ENCODE assay signal across 8 cellular contexts in genomic region chr17:51260237-51260959, GRCh38. TPM values are rescaled to one million over a fixed set of nuclear protein-coding genes. Genes with fewer than 3 reads are reported as not detected.
DNase-seq lines count a peak whose midpoint lies in the region; ATAC-seq and TF ChIP-seq lines count a peak whose summit lies in the region.

TSS of gene UTP18 (plus strand) at chr17:51260546. CDS start at chr17:51260585, 39 bp downstream.

- peak within 1 kb of the TSS; percentile 99 for H3K4me2 ChIP-seq in GM23338

- peak within 1 kb of the TSS; percentile 99 for H3K27ac ChIP-seq in GM23338 (ENCODE audit: low read depth)

- peak within 1 kb of the TSS; percentile 99 for H3K27ac Mint-ChIP-seq in GM23338
- H3K27ac Mint-ChIP-seq in naive B cell: peak within 1 kb of the TSS; percentile 96 to 99 (median 99)
- H3K27ac Mint-ChIP-seq in stimulated activated effector memory CD8-positive, alpha-beta T cell treated with anti-CD3 and anti-CD28 coated beads, Interleukin-12 subunit alpha, Interleukin-12 subunit beta, amount 100 ng/mL, for 72 hours: peak within 1 kb of the TSS; percentile 98

- no peaks in the 10 kb centered on the region for H3K9me3 Mint-ChIP-seq in GM23338
- no peaks in the 10 kb centered on the region for H3K9me3 Mint-ChIP-seq in naive B cell
- H3K9me3 Mint-ChIP-seq in stimulated activated effector memory CD8-positive, alpha-beta T cell treated with anti-CD3 and anti-CD28 coated beads, Interleukin-12 subunit alpha, Interleukin-12 subunit beta, amount 100 ng/mL, for 72 hours: no peaks in the 10 kb centered on the region

- no peak for TF ChIP-seq CTCF in GM23338 (conservative IDR thresholded peaks at IDR 0.05; ENCODE audit: low read depth in 2 of 2)

- H3K4me1 Mint-ChIP-seq in GM23338 (peaks cover 34% of the 10 kb centered on the region), naive B cell (peaks cover 36 to 58% (median 46%) of the 10 kb centered on the region in 3 donors)
- H3K4me1 Mint-ChIP-seq in stimulated activated effector memory CD8-positive, alpha-beta T cell treated with anti-CD3 and anti-CD28 coated beads, Interleukin-12 subunit alpha, Interleukin-12 subunit beta, amount 100 ng/mL, for 72 hours: peaks cover 47% of the 10 kb centered on the region

- H3F3A ChIP-seq in GM23338 (replicated peaks; ENCODE audit: low read depth): no peaks in the 10 kb centered on the region; the same call in 1 of the 2 replicates

- DNase-seq in Daoy (ENCODE audit: low read depth) (peak; percentile 95), GM23338 (ENCODE audit: low spot score) (peak; percentile 98), Kasumi-1 (lab: John Stamatoyannopoulos, UW) (peak; percentile 99), RKO (ENCODE audit: low spot score) (peak; percentile 97), activated T-helper 1 cell treated with Interleukin-2 at 50 U/mL for 16 hours (ENCODE audit: low read depth) (peak; percentile 95), fibroblast of gingiva (ENCODE audit: low read depth) (peak; percentile 98), naive B cell (peak; percentile 97)
- DNase-seq in stimulated activated effector memory CD8-positive, alpha-beta T cell treated with anti-CD3 and anti-CD28 coated beads, Interleukin-12 subunit alpha, Interleukin-12 subunit beta, amount 100 ng/mL, for 72 hours (ENCODE audit: low spot score in 2 of 2): peak; percentile 87 to 97

- peaks cover 30% of the 10 kb centered on the region for H3K36me3 ChIP-seq in GM23338 (ENCODE audit: insufficient read depth)

- H3K4me3 ChIP-seq in GM23338: peak within 1 kb of the TSS; percentile 98

- no peaks in the 10 kb centered on the region for H3K27me3 ChIP-seq in GM23338 (ENCODE audit: insufficient read depth)

- peaks cover 88% of the 10 kb centered on the region for H3K79me2 ChIP-seq in GM23338 (replicated peaks; ENCODE audit: insufficient read depth)

- H4K20me1 ChIP-seq in GM23338 (replicated peaks; ENCODE audit: insufficient read depth): peaks cover 48% of the 10 kb centered on the region

- no peaks in the 10 kb centered on the region for H3K9me2 ChIP-seq in GM23338 (ENCODE audit: insufficient read depth)

- H3K27me3 Mint-ChIP-seq in GM23338 (ENCODE audit: insufficient read depth, low read depth, poor library complexity) (peaks cover 6% of the 10 kb centered on the region), naive B cell (no peaks in the 10 kb centered on the region)

- ATAC-seq in GM23338 (peak; percentile 72), naive B cell (ENCODE audit: low read depth in 2 of 2) (peak; percentile 73 to 76)
- ATAC-seq in stimulated activated effector memory CD8-positive, alpha-beta T cell treated with anti-CD3 and anti-CD28 coated beads, Interleukin-12 subunit alpha, Interleukin-12 subunit beta, amount 100 ng/mL, for 72 hours: peak; percentile 90

- peaks cover 73% of the 10 kb centered on the region for H3K36me3 Mint-ChIP-seq in GM23338 (ENCODE audit: low read depth)
- peaks cover 5 to 7% of the 10 kb centered on the region in 2 donors for H3K36me3 Mint-ChIP-seq in naive B cell
- H3K36me3 Mint-ChIP-seq in stimulated activated effector memory CD8-positive, alpha-beta T cell treated with anti-CD3 and anti-CD28 coated beads, Interleukin-12 subunit alpha, Interleukin-12 subunit beta, amount 100 ng/mL, for 72 hours: peaks cover 86% of the 10 kb centered on the region

- no peak within 1 kb of the TSS; the same call in 1 of the 2 replicates for H2AFZ ChIP-seq in GM23338

- peaks cover 16% of the 10 kb centered on the region for H3K4me1 ChIP-seq in GM23338 (ENCODE audit: insufficient read depth)

- H3K4me3 Mint-ChIP-seq in GM23338: peak within 1 kb of the TSS; percentile 89
- peak within 1 kb of the TSS; percentile 89 to 99 (median 97) for H3K4me3 Mint-ChIP-seq in naive B cell
- H3K4me3 Mint-ChIP-seq in stimulated activated effector memory CD8-positive, alpha-beta T cell treated with anti-CD3 and anti-CD28 coated beads, Interleukin-12 subunit alpha, Interleukin-12 subunit beta, amount 100 ng/mL, for 72 hours: peak within 1 kb of the TSS; percentile 72

TF ChIP-seq in GM23338, 12 proteins besides CTCF, POLR2A, EP300 and RAD21:
- TF ChIP-seq POLR2AphosphoS5 (IDR thresholded peaks at IDR 0.05; ENCODE audit: low read depth) (peak; percentile 75), CREB1 (CRISPR knock-in tag; IDR thresholded peaks at IDR 0.05; ENCODE audit: low read depth) (peak; percentile 78), EZH2 (IDR thresholded peaks at IDR 0.05; ENCODE audit: low read depth, unreplicated experiment) (no peak), ETS1 (IDR thresholded peaks at IDR 0.05) (peak; percentile 30; the same call in 1 of the 2 replicates), ZNF114 (CRISPR knock-in tag; IDR thresholded peaks at IDR 0.05) (no peak), ZNF331 (CRISPR knock-in tag; IDR thresholded peaks at IDR 0.05; ENCODE audit: low read depth) (no peak)

RNA-seq across cellular contexts. Expression of gene UTP18, which starts in this region (rescaled TPM):
- total RNA-seq in Daoy (2014; rRNA removed; shearing (Covaris generic)): 112 and 141 TPM in 2 replicates
- 79.4 and 92.8 TPM in 2 replicates for total RNA-seq in GM23338 (2014; rRNA removed; shearing (Covaris generic))
- polyA plus RNA-seq in GM23338 (2016; fragmentation: Nextera tagmentation; extraction: Ambion mirVana) (86.8 and 87.9 TPM in 2 replicates), naive B cell (ENCODE audit: low read depth in 6 of 6) (10 to 100 TPM; 38.8 to 70.4 (median 51.5) TPM)

Comparison
In these comparisons a context has a peak if more than half of its experiments do, and no peak if none do; other contexts are left out.
1. Peak in every context shown above with its lines: DNase-seq, ATAC-seq, H3K4me3 ChIP-seq and H3K27ac ChIP-seq.